Comparison of ENCODE assay signal across 20 cellular contexts in genomic region chr3:172143739-172144497, GRCh38.
DNase-seq lines count a peak whose midpoint lies in the region; ATAC-seq, FAIRE-seq and TF ChIP-seq lines count a peak whose summit lies in the region.
"Had no signal": no experiment of that assay in that cellular context is flagged by ENCODE, and none has a peak within 500 bp of the region (broad histone marks: within the 10 kb centered on the region; RNA-seq: fewer than 3 reads in every experiment).

No MANE protein-coding gene starts in this region.

- CTCF ChIA-PET in PC-9 (lab: Charles Lee): interaction anchor here (0.6 kb wide), 1 partner anchor 141 kb away, joined by 4 read pairs; no protein-coding TSS in a partner anchor
- CTCF ChIA-PET in endothelial cell of umbilical vein (lab: Charles Lee): no interaction called here

- TF ChIP-seq POLR2A in endothelial cell of umbilical vein (IDR thresholded peaks at IDR 0.05; ENCODE audit: low read depth, low read length): peak; percentile 31

- H3K4me1 ChIP-seq in PC-9 (replicated peaks; ENCODE audit: insufficient read depth): peaks cover 67% of the 10 kb centered on the region
- H3K4me1 ChIP-seq in endothelial cell of umbilical vein (ENCODE audit: control insufficient read depth, extremely low read depth, insufficient read depth, low read length): peaks cover 72% of the 10 kb centered on the region

- peaks cover 2% of the 10 kb centered on the region for H3K36me3 Mint-ChIP-seq in T-helper 2 cell treated with Interferon-gamma antibody and Interleukin-4, amounts not matched to agents 5 μg/mL and 100 μg/mL, for 36 hours (ENCODE audit: low read depth)
- peaks cover 16% of the 10 kb centered on the region for H3K36me3 Mint-ChIP-seq in progenitor cell of endocrine pancreas (ENCODE audit: insufficient read depth)
- H3K36me3 Mint-ChIP-seq: naive B cell had no signal

- H3K79me2 ChIP-seq in PC-9 (ENCODE audit: low read depth) (peaks cover 93% of the 10 kb centered on the region), endothelial cell of umbilical vein (ENCODE audit: control insufficient read depth, insufficient read depth, low read length) (peaks cover 55% of the 10 kb centered on the region)

- dilution Hi-C loops in endothelial cell of umbilical vein (cut with MboI; ENCODE audit: extremely low pct_ligation_motif_present, low sequenced_read_pairs): no loop called here

- no peak overlapping the region for H3K4me3 ChIP-seq in PC-9
- no peak overlapping the region for H3K4me3 ChIP-seq in endothelial cell of umbilical vein (replicated peaks in 1 of 3; ENCODE audit: insufficient read depth in 1 of 3, low read depth in 1 of 3, low read length in 3 of 3)

- H3K27me3 ChIP-seq in PC-9 (ENCODE audit: insufficient read depth, low read depth) (no peaks in the 10 kb centered on the region), endothelial cell of umbilical vein (ENCODE audit: control insufficient read depth in 2 of 2, insufficient read depth in 2 of 2, low read length in 2 of 2) (no peaks in the 10 kb centered on the region)

- peaks cover 70% of the 10 kb centered on the region for H3K36me3 ChIP-seq in PC-9 (ENCODE audit: low read depth)
- peaks cover 2 to 5% of the 10 kb centered on the region in 2 experiments for H3K36me3 ChIP-seq in endothelial cell of umbilical vein (ENCODE audit: control insufficient read depth in 2 of 2, extremely low read depth in 1 of 2, insufficient read depth in 2 of 2, low read length in 2 of 2)

- POLR2A ChIA-PET in PC-9 (lab: Charles Lee; ENCODE audit: unreplicated experiment): no interaction called here
- POLR2A ChIA-PET in endothelial cell of umbilical vein (lab: Charles Lee): no interaction called here

- no peak overlapping the region for H3K9ac ChIP-seq in endothelial cell of umbilical vein (replicated peaks; ENCODE audit: extremely low read depth, insufficient read depth, low read length)

- intact Hi-C loops in PC-9 (cut with micrococcal nuclease; ENCODE audit: unreplicated experiment): loop anchor here (5.0 kb wide), 2 partner anchors 173 to 192 kb away; no protein-coding TSS in a partner anchor
- intact Hi-C loops in endothelial cell of umbilical vein (cut with micrococcal nuclease): loop anchor here (5.0 kb wide), 1 partner anchor 192 kb away; no protein-coding TSS in a partner anchor
- intact Hi-C loops in sciatic nerve (cut with DNase I): no loop called here

- no peaks in the 10 kb centered on the region for H3K27me3 Mint-ChIP-seq in T-helper 2 cell treated with Interferon-gamma antibody and Interleukin-4, amounts not matched to agents 5 μg/mL and 100 μg/mL, for 36 hours (ENCODE audit: low read depth)
- no peaks in the 10 kb centered on the region for H3K27me3 Mint-ChIP-seq in progenitor cell of endocrine pancreas
- H3K27me3 Mint-ChIP-seq: activated CD4-positive, alpha-beta memory T cell treated with anti-CD3 and anti-CD28 coated beads, Interleukin-2, amount 10 ng/mL, durations not matched to agents 7 days and 5 days had no signal

- H2AFZ ChIP-seq in PC-9: no peak overlapping the region
- H2AFZ ChIP-seq in endothelial cell of umbilical vein (ENCODE audit: low read depth, low read length): no peak overlapping the region

- peaks cover 45% of the 10 kb centered on the region for H3K4me1 Mint-ChIP-seq in T-helper 2 cell treated with Interferon-gamma antibody and Interleukin-4, amounts not matched to agents 5 μg/mL and 100 μg/mL, for 36 hours (ENCODE audit: low read depth)
- peaks cover 63% of the 10 kb centered on the region for H3K4me1 Mint-ChIP-seq in progenitor cell of endocrine pancreas (ENCODE audit: low read depth)

- H4K20me1 ChIP-seq in PC-9 (ENCODE audit: insufficient read depth): peaks cover 9% of the 10 kb centered on the region; the same call in 1 of the 2 replicates
- no peaks in the 10 kb centered on the region for H4K20me1 ChIP-seq in endothelial cell of umbilical vein (replicated peaks; ENCODE audit: control insufficient read depth, extremely low read depth, insufficient read depth, low read length)

- no peaks in the 10 kb centered on the region for H3K9me1 ChIP-seq in endothelial cell of umbilical vein (replicated peaks; ENCODE audit: control insufficient read depth, extremely low read depth, insufficient read depth, low read length)

- H3K4me2 ChIP-seq in PC-9 (no peak overlapping the region), endothelial cell of umbilical vein (ENCODE audit: insufficient read depth, low read length) (no peak overlapping the region)

- peaks cover 88% of the 10 kb centered on the region for H3F3A ChIP-seq in PC-9 (ENCODE audit: insufficient read depth, low read depth)

- no peak for FAIRE-seq in endothelial cell of umbilical vein (lab: Jason Lieb, UNC)

- H3K27ac Mint-ChIP-seq in T-helper 2 cell treated with Interferon-gamma antibody and Interleukin-4, amounts not matched to agents 5 μg/mL and 100 μg/mL, for 36 hours: peak overlapping the region; percentile 9
- H3K27ac Mint-ChIP-seq in progenitor cell of endocrine pancreas: peak overlapping the region; percentile 12
- H3K27ac Mint-ChIP-seq: activated CD4-positive, alpha-beta memory T cell treated with anti-CD3 and anti-CD28 coated beads, Interleukin-2, amount 10 ng/mL, durations not matched to agents 7 days and 5 days; naive B cell had no signal

- no TSS peak for BruUV-seq in PC-9 (replicated peaks; lab: Mats Ljungman, UMichigan)
- no TSS peak for BruUV-seq in endothelial cell of umbilical vein (replicated peaks; lab: Mats Ljungman, UMichigan)

- no peaks in the 10 kb centered on the region for H3K9me2 ChIP-seq in PC-9 (ENCODE audit: insufficient read depth)

- H3K4me3 Mint-ChIP-seq in T-helper 2 cell treated with Interferon-gamma antibody and Interleukin-4, amounts not matched to agents 5 μg/mL and 100 μg/mL, for 36 hours: no peak overlapping the region
- H3K4me3 Mint-ChIP-seq in progenitor cell of endocrine pancreas (ENCODE audit: low read depth): no peak overlapping the region
- H3K4me3 Mint-ChIP-seq: activated CD4-positive, alpha-beta memory T cell treated with anti-CD3 and anti-CD28 coated beads, Interleukin-2, amount 10 ng/mL, durations not matched to agents 7 days and 5 days; stimulated activated effector memory CD8-positive, alpha-beta T cell treated with anti-CD3 and anti-CD28 coated beads, Interleukin-12 subunit alpha, Interleukin-12 subunit beta, amount 100 ng/mL, for 72 hours had no signal

- peak overlapping the region; percentile 1; the same call in 1 of the 2 replicates for H3K27ac ChIP-seq in PC-9
- H3K27ac ChIP-seq in endothelial cell of umbilical vein (ENCODE audit: insufficient read depth, low read depth, low read length): peak overlapping the region; percentile 99

- DNase-seq in T-helper 2 cell treated with Interferon-gamma antibody and Interleukin-4, amounts not matched to agents 5 μg/mL and 100 μg/mL, for 36 hours (ENCODE audit: low spot score): no peak
- DNase-seq in T-helper 2 cell (no peak), PC-9 (no peak), endothelial cell of umbilical vein (ENCODE audit: low read depth, low spot score) (no peak), progenitor cell of endocrine pancreas (ENCODE audit: low spot score, unreplicated experiment) (no peak), NCI-H82 treated with DMSO at 0.1 percent for 48 hours (lab: John Stamatoyannopoulos, UW; ENCODE audit: unreplicated experiment) (no peak), hypothalamus (lab: John Stamatoyannopoulos, UW) (no peak), sciatic nerve (ENCODE audit: low spot score) (no peak)
- DNase-seq: 8988T; activated CD4-positive, alpha-beta memory T cell treated with anti-CD3 and anti-CD28 coated beads, Interleukin-2, amount 10 ng/mL, durations not matched to agents 7 days and 5 days; activated CD4-positive, CD25-positive, alpha-beta regulatory T cell; activated naive CD4-positive, alpha-beta T cell treated with anti-CD3 and anti-CD28 coated beads, Interleukin-2, amount 50 U/mL, for 16 hours; head of caudate nucleus; left colon; mesendoderm; naive B cell; NCI-H510A treated with DMSO at 0.1 percent for 48 hours; stimulated activated CD4-positive, alpha-beta T cell treated with anti-CD3 and anti-CD28 coated beads, Interleukin-1b, Interleukin-23, amount 100 ng/mL, for 48 hours; T1000 had no signal

- H3K9me3 Mint-ChIP-seq in T-helper 2 cell treated with Interferon-gamma antibody and Interleukin-4, amounts not matched to agents 5 μg/mL and 100 μg/mL, for 36 hours: no peaks in the 10 kb centered on the region
- H3K9me3 Mint-ChIP-seq in progenitor cell of endocrine pancreas (ENCODE audit: low read depth): peaks cover 3% of the 10 kb centered on the region
- H3K9me3 Mint-ChIP-seq: activated CD4-positive, alpha-beta memory T cell treated with anti-CD3 and anti-CD28 coated beads, Interleukin-2, amount 10 ng/mL, durations not matched to agents 7 days and 5 days; stimulated activated effector memory CD8-positive, alpha-beta T cell treated with anti-CD3 and anti-CD28 coated beads, Interleukin-12 subunit alpha, Interleukin-12 subunit beta, amount 100 ng/mL, for 72 hours had no signal

- ATAC-seq in sciatic nerve: no peak
- ATAC-seq: left colon; stimulated activated effector memory CD8-positive, alpha-beta T cell treated with anti-CD3 and anti-CD28 coated beads, Interleukin-12 subunit alpha, Interleukin-12 subunit beta, amount 100 ng/mL, for 72 hours had no signal

- H3K9me3 ChIP-seq in PC-9 (ENCODE audit: insufficient read depth, low read depth) (peaks cover 28% of the 10 kb centered on the region), endothelial cell of umbilical vein (replicated peaks; ENCODE audit: control insufficient read depth, insufficient read depth, low read length) (no peaks in the 10 kb centered on the region)

- TF ChIP-seq CTCF in PC-9 (conservative IDR thresholded peaks at IDR 0.05) (no peak), endothelial cell of umbilical vein (IDR thresholded peaks at IDR 0.05; ENCODE audit: extremely low read depth in 1 of 2, insufficient read depth in 1 of 2, low read depth in 1 of 2, low read length in 2 of 2) (no peak), progenitor cell of endocrine pancreas (IDR thresholded peaks at IDR 0.05; ENCODE audit: unreplicated experiment) (no peak)

TF ChIP-seq in endothelial cell of umbilical vein, 7 proteins besides CTCF, POLR2A, EP300 and RAD21:
- no peak for TF ChIP-seq EZH2 (IDR thresholded peaks at IDR 0.05; ENCODE audit: borderline replicate concordance, low read depth, low read length, severe bottlenecking)
- TF ChIP-seq MYC (IDR thresholded peaks at IDR 0.05; ENCODE audit: low read depth, low read length): no peak
- TF ChIP-seq MAX (IDR thresholded peaks at IDR 0.05; ENCODE audit: insufficient read depth, insufficient read length): no peak
- TF ChIP-seq FOS (IDR thresholded peaks at IDR 0.05; ENCODE audit: borderline replicate concordance, insufficient read depth, low read length): no peak
- no peak for TF ChIP-seq JUN (IDR thresholded peaks at IDR 0.05; ENCODE audit: borderline replicate concordance, insufficient read depth, insufficient read length, low read depth)
- TF ChIP-seq GATA2 (IDR thresholded peaks at IDR 0.05; ENCODE audit: insufficient read depth, insufficient read length, low read depth, low read length): no peak
- TF ChIP-seq POLR2AphosphoS5 (IDR thresholded peaks at IDR 0.05; ENCODE audit: insufficient read depth, low read depth, low read length): no peak
